ENCODE assay signal across 34 cellular contexts in the genomic region with DNA sequence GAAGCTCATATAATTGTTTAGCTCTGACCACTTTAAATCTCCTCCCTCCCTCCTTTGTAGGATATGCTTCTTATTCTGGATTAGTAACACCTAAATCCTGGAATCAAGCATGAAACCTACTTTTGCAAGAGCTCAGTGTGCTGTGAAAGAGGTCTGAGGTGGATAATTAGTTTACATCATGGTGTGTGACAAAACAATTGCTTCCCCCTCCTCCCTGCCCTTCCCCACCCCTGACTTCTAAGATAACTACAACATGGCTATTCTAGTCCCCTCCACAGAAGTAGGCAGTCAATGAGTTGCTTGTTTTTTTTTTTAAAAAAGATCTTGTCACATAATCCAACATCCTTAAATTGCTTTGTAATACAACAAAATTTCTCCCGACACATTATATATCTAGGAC.
"Had no signal": no experiment of that assay in that cellular context is flagged by ENCODE, and none has a peak within 500 bp of the region (broad histone marks: within the 10 kb centered on the region; RNA-seq: fewer than 3 reads in every experiment).

No MANE protein-coding gene starts in this region.

- H3K36me3 ChIP-seq: adrenal gland, Peyer's patch, SJSA1 had no signal

- H3K27ac ChIP-seq: adrenal gland, body of pancreas, Peyer's patch, SJSA1 had no signal

- H3K4me3 ChIP-seq: adrenal gland, body of pancreas, Peyer's patch, SJSA1 had no signal

- ATAC-seq: activated CD4-positive, alpha-beta T cell treated with anti-CD3 and anti-CD28 coated beads for 36 hours; activated CD4-positive, CD25-positive, alpha-beta regulatory T cell treated with anti-CD3 and anti-CD28 coated beads, Interleukin-2, amount 50 U/mL, for 24 hours; activated naive CD4-positive, alpha-beta T cell treated with anti-CD3 and anti-CD28 coated beads, Interleukin-2, amount 50 U/mL, for 72 hours; activated T-cell treated with anti-CD3 and anti-CD28 coated beads, Interleukin-2, amount 50 U/mL, for 4 hours; body of pancreas; PC-3; WTC11 had no signal

- H3K4me3 Mint-ChIP-seq: activated CD4-positive, alpha-beta memory T cell treated with anti-CD3 and anti-CD28 coated beads for 36 hours; activated CD4-positive, alpha-beta T cell treated with anti-CD3 and anti-CD28 coated beads for 36 hours; activated naive CD4-positive, alpha-beta T cell treated with anti-CD3 and anti-CD28 coated beads for 36 hours; activated T-cell treated with anti-CD3 and anti-CD28 coated beads, Interleukin-2, amount 50 U/mL, for 4 hours; activated T-helper 1 cell treated with anti-CD3 and anti-CD28 coated beads, Interleukin-12 subunit alpha, Interleukin-12 subunit beta, Interleukin-2, Interleukin-4 antibody, amounts not matched to agents 30 ng/mL and 10 ng/mL and 1 ng/mL, durations not matched to agents 14 hours and 24 hours and 36 hours; T-helper 1 cell treated with Interleukin-12 subunit alpha and Interleukin-12 subunit beta and Interleukin-4 antibody, amounts not matched to agents 30 μg/mL and 1 μg/mL, for 36 hours; T-helper 2 cell treated with Interferon-gamma antibody and Interleukin-4, amounts not matched to agents 5 μg/mL and 100 μg/mL, for 36 hours; WTC11 had no signal

- H3K27me3 ChIP-seq: adrenal gland, body of pancreas, Peyer's patch, SJSA1 had no signal

- H3K9me3 ChIP-seq: adrenal gland, body of pancreas, Peyer's patch, SJSA1, SK-N-SH had no signal

- H3K4me1 ChIP-seq: body of pancreas, Peyer's patch, SJSA1 had no signal

- H3K4me2 ChIP-seq: SK-N-SH had no signal

- H3K9ac ChIP-seq: SK-N-SH had no signal

- H3K9me3 Mint-ChIP-seq: activated CD4-positive, alpha-beta memory T cell treated with anti-CD3 and anti-CD28 coated beads for 36 hours; activated naive CD4-positive, alpha-beta T cell treated with anti-CD3 and anti-CD28 coated beads for 36 hours; activated naive CD4-positive, alpha-beta T cell treated with anti-CD3 and anti-CD28 coated beads, Interleukin-2, amount 50 U/mL, for 72 hours; activated T-cell treated with anti-CD3 and anti-CD28 coated beads, Interleukin-2, amount 50 U/mL, for 4 hours; activated T-helper 1 cell treated with anti-CD3 and anti-CD28 coated beads, Interleukin-12 subunit alpha, Interleukin-12 subunit beta, Interleukin-2, Interleukin-4 antibody, amounts not matched to agents 30 ng/mL and 10 ng/mL and 1 ng/mL, durations not matched to agents 14 hours and 24 hours and 36 hours; T-helper 1 cell treated with Interleukin-12 subunit alpha and Interleukin-12 subunit beta and Interleukin-4 antibody, amounts not matched to agents 30 μg/mL and 1 μg/mL, for 36 hours; T-helper 2 cell treated with Interferon-gamma antibody and Interleukin-4, amounts not matched to agents 5 μg/mL and 100 μg/mL, for 36 hours; WTC11 had no signal

- H3K27ac Mint-ChIP-seq: activated CD4-positive, alpha-beta memory T cell treated with anti-CD3 and anti-CD28 coated beads for 36 hours; activated CD4-positive, alpha-beta T cell treated with anti-CD3 and anti-CD28 coated beads for 36 hours; activated naive CD4-positive, alpha-beta T cell treated with anti-CD3 and anti-CD28 coated beads for 36 hours; activated naive CD4-positive, alpha-beta T cell treated with anti-CD3 and anti-CD28 coated beads, Interleukin-2, amount 50 U/mL, for 72 hours; activated T-helper 1 cell treated with anti-CD3 and anti-CD28 coated beads, Interleukin-12 subunit alpha, Interleukin-12 subunit beta, Interleukin-2, Interleukin-4 antibody, amounts not matched to agents 30 ng/mL and 10 ng/mL and 1 ng/mL, durations not matched to agents 14 hours and 24 hours and 36 hours; T-helper 1 cell treated with Interleukin-12 subunit alpha and Interleukin-12 subunit beta and Interleukin-4 antibody, amounts not matched to agents 30 μg/mL and 1 μg/mL, for 36 hours; T-helper 2 cell treated with Interferon-gamma antibody and Interleukin-4, amounts not matched to agents 5 μg/mL and 100 μg/mL, for 36 hours; WTC11 had no signal

- FAIRE-seq: astrocyte, bronchial epithelial cell, TTC549 had no signal

- DNase-seq: activated CD4-positive, alpha-beta memory T cell treated with anti-CD3 and anti-CD28 coated beads for 36 hours; activated CD4-positive, alpha-beta T cell treated with anti-CD3 and anti-CD28 coated beads for 36 hours; activated CD4-positive, alpha-beta T cell treated with anti-CD3 and anti-CD28 coated beads, Interleukin-2, amount 50 U/mL, for 1 hour; activated CD8-positive, alpha-beta memory T cell treated with anti-CD3 and anti-CD28 coated beads, Interleukin-2, amount 50 U/mL, for 4 hours; activated gamma-delta T cell treated with Interleukin-2 at 50 U/mL for 16 hours; activated naive CD4-positive, alpha-beta T cell treated with anti-CD3 and anti-CD28 coated beads for 36 hours; activated T-cell treated with anti-CD3 and anti-CD28 coated beads for 4 hours; activated T-cell treated with anti-CD3 and anti-CD28 coated beads, Interleukin-2, amount 50 U/mL, for 4 hours; adrenal gland; body of pancreas; caudate nucleus; cerebellar nuclear complex; Karpas-422; NCI-H1105; NCI-H1417 treated with DMSO at 0.1 percent for 48 hours; NCI-H187 treated with DMSO at 0.1 percent for 48 hours; NCI-H2081 treated with DMSO at 0.1 percent for 48 hours; NCI-H345; NCI-H524 treated with DMSO at 0.1 percent for 48 hours; PC-3; Peyer's patch; RPMI8226; SHP77 treated with DMSO at 0.1 percent for 48 hours; SK-N-SH had no signal

- H3K36me3 Mint-ChIP-seq: activated CD4-positive, alpha-beta memory T cell treated with anti-CD3 and anti-CD28 coated beads for 36 hours; activated naive CD4-positive, alpha-beta T cell treated with anti-CD3 and anti-CD28 coated beads, Interleukin-2, amount 50 U/mL, for 72 hours; WTC11 had no signal
